ENCODE assay signal across 16 cellular contexts in the genomic region with DNA sequence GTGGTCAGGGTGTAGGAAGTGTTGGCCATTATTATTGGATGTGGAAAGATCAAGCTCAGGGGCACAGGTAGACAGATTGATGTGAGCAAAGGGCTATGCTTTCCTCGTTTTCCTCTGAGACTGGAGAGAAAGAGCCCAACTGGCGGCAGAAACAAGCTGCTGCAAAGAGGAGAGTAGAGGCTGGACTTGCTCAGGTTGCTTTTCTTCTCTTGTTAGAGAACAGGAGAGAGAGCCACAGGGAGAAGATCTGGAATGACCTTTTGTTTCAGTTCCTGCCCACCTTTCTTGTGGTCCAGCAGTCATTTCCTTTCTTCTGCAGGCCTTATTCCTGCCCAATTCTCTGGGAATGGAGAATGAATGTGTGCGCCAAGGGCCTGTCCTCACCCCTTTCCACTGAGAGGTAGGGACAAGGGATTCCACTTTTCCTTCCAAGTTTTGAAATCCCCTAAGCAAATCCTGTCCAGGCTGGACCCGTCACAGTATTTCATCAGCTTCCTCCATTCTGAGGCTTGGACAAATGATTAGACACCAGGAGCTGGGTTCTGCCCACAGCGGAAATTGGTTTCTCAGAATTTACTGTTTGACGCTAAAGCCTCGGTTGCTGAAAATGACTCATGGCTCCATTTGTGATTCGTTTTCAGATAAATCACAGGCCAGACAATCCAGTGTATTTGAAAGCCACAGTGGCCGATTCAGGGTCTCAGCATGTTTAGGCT. TPM values are rescaled to one million over a fixed set of nuclear protein-coding genes. Genes with fewer than 3 reads are reported as not detected.
DNase-seq lines count a peak whose midpoint lies in the region; ATAC-seq, FAIRE-seq and TF ChIP-seq lines count a peak whose summit lies in the region.
"Had no signal": no experiment of that assay in that cellular context is flagged by ENCODE, and none has a peak within 500 bp of the region (broad histone marks: within the 10 kb centered on the region; RNA-seq: fewer than 3 reads in every experiment).

No MANE protein-coding gene starts in this region.

- H3K4me3 ChIP-seq in upper lobe of right lung = no peak overlapping the region
- H3K4me3 ChIP-seq: pancreas, stomach had no signal

- no peaks in the 10 kb centered on the region for H3K36me3 ChIP-seq in upper lobe of right lung
- H3K36me3 ChIP-seq: BE2C, pancreas, stomach had no signal

- H3K27me3 Mint-ChIP-seq in effector memory CD8-positive, alpha-beta T cell = no peaks in the 10 kb centered on the region
- H3K27me3 Mint-ChIP-seq: dendritic cell treated with granulocyte-macrophage colony-stimulating factor and Interleukin-4, amounts not matched to agents 40 ng/mL and 50 ng/mL, for 4 days had no signal

- H3K4me1 ChIP-seq in upper lobe of right lung = no peaks in the 10 kb centered on the region
- H3K4me1 ChIP-seq: BE2C, pancreas, stomach had no signal

- peak overlapping the region; percentile 58 to 69 for H3K4me3 Mint-ChIP-seq in effector memory CD8-positive, alpha-beta T cell
- H3K4me3 Mint-ChIP-seq: dendritic cell treated with granulocyte-macrophage colony-stimulating factor and Interleukin-4, amounts not matched to agents 40 ng/mL and 50 ng/mL, for 4 days had no signal

- peak; percentile 70 for ATAC-seq in effector memory CD8-positive, alpha-beta T cell (replicated peaks)
- ATAC-seq in upper lobe of right lung = no peak
- ATAC-seq: HCT116, HepG2, pancreas had no signal

- no peak for FAIRE-seq in frontal cortex (lab: Jason Lieb, UNC)
- FAIRE-seq: HepG2, islet of Langerhans, pancreas, TTC549 had no signal

- peak overlapping the region; percentile 21 for H3K27ac ChIP-seq in upper lobe of right lung
- H3K27ac ChIP-seq: pancreas had no signal

- peaks cover 65 to 68% of the 10 kb centered on the region in 2 donors for H3K4me1 Mint-ChIP-seq in effector memory CD8-positive, alpha-beta T cell (ENCODE audit: low read depth in 2 of 2)

- no peaks in the 10 kb centered on the region for H3K27me3 ChIP-seq in upper lobe of right lung
- H3K27me3 ChIP-seq: pancreas, stomach had no signal

- H3K27ac Mint-ChIP-seq in effector memory CD8-positive, alpha-beta T cell = peak overlapping the region in 1 of 2 donors; percentile 80
- H3K27ac Mint-ChIP-seq: dendritic cell treated with granulocyte-macrophage colony-stimulating factor and Interleukin-4, amounts not matched to agents 40 ng/mL and 50 ng/mL, for 4 days had no signal

- intact Hi-C loops in upper lobe of right lung (cut with DNase I) = no loop called here

- peaks cover 8% of the 10 kb centered on the region for H3K36me3 Mint-ChIP-seq in effector memory CD8-positive, alpha-beta T cell (ENCODE audit: insufficient read depth)

- TF ChIP-seq CTCF in upper lobe of right lung (IDR thresholded peaks at IDR 0.05) = no peak

- DNase-seq in stimulated activated CD4-positive, alpha-beta T cell treated with anti-CD3 and anti-CD28 coated beads, Interleukin-1b, Interleukin-23, amount 100 ng/mL, for 48 hours = peak; percentile 60
- no peak for DNase-seq in stimulated activated CD4-positive, alpha-beta T cell treated with anti-CD3 and anti-CD28 coated beads, Interleukin-4, amount 100 ng/mL, for 1 hour
- DNase-seq in activated CD4-positive, alpha-beta T cell treated with anti-CD3 and anti-CD28 coated beads, Interleukin-2, amount 50 U/mL, for 48 hours = peak; percentile 51 to 66
- peak; percentile 32 to 55 (median 35) for DNase-seq in effector memory CD8-positive, alpha-beta T cell
- DNase-seq in upper lobe of right lung (no peak), inferior parietal cortex (ENCODE audit: extremely low spot score) (no peak), NCI-H2081 (lab: John Stamatoyannopoulos, UW) (no peak), frontal cortex (ENCODE audit: low spot score in 2 of 2) (no peak)
- DNase-seq: BE2C, pancreas, stomach had no signal

- H3K9me3 ChIP-seq in upper lobe of right lung = no peaks in the 10 kb centered on the region
- H3K9me3 ChIP-seq: BE2C, pancreas had no signal

- peaks cover 2 to 7% of the 10 kb centered on the region in 2 donors for H3K9me3 Mint-ChIP-seq in effector memory CD8-positive, alpha-beta T cell

RNA-seq across cellular contexts. Expression of gene ZNF80, which starts 16.1 kb away (rescaled TPM):
- total RNA-seq in upper lobe of right lung (not detected), frontal cortex (not detected)
- total RNA-seq: HepG2 had no signal

RNA-seq across cellular contexts. Expression of gene DRD3, which starts 42.5 kb away (rescaled TPM):
- total RNA-seq in upper lobe of right lung (not detected), frontal cortex (0.82 TPM)
- total RNA-seq: HepG2, pancreas, stomach had no signal

Comparison
In these comparisons a context has a peak if more than half of its experiments do, and no peak if none do; other contexts are left out.
1. DNase-seq: peak in stimulated activated CD4-positive, alpha-beta T cell treated with anti-CD3 and anti-CD28 coated beads, Interleukin-1b, Interleukin-23, amount 100 ng/mL, for 48 hours (single experiment), activated CD4-positive, alpha-beta T cell treated with anti-CD3 and anti-CD28 coated beads, Interleukin-2, amount 50 U/mL, for 48 hours (2 of 2) and effector memory CD8-positive, alpha-beta T cell (3 of 3); none in stimulated activated CD4-positive, alpha-beta T cell treated with anti-CD3 and anti-CD28 coated beads, Interleukin-4, amount 100 ng/mL, for 1 hour (single experiment), upper lobe of right lung (single experiment), inferior parietal cortex (single experiment), NCI-H2081 (0 of 2) and frontal cortex (0 of 2).